In the genomic region with DNA sequence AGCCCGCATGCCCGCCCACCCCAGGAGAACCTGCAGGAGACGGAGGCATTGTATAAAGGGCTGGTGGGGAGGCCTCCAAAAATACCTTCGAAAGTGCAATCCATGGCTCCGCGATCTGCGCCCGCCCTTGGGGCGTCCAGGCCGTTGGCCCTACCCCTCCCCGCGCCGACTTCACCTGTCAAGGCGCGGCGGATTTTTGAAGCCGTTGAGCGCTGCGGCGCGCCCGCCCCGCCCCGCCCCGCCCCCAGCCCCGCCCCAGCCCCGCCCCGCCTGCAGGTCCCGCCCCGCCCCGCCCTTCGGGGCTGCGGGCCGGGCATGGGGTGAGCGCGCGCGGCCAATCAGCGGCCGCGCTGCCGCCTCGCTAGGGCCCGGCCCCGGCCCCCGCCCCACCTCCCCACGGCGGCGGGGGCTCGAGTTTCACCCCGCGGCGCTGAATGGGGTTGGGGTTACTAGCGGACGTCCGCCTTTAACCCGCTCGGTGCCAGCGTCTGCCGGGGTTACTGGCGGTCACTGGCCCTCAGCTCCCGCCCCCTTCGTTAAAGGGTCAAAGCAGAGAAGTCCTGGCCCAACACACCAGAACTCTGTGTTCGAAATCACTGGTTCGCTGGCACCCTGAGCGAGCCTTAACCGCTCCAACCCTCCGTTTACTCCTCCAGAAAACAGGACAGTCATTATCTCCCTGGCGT, we compare ENCODE assay signal across 1 cellular context.
TF ChIP-seq lines count a peak whose summit lies in the region.

No MANE protein-coding gene starts in this region.

TF ChIP-seq in HEK293, 187 proteins besides CTCF, POLR2A, EP300 and RAD21 (continued from another document):
- TF ChIP-seq, protein P1, sequence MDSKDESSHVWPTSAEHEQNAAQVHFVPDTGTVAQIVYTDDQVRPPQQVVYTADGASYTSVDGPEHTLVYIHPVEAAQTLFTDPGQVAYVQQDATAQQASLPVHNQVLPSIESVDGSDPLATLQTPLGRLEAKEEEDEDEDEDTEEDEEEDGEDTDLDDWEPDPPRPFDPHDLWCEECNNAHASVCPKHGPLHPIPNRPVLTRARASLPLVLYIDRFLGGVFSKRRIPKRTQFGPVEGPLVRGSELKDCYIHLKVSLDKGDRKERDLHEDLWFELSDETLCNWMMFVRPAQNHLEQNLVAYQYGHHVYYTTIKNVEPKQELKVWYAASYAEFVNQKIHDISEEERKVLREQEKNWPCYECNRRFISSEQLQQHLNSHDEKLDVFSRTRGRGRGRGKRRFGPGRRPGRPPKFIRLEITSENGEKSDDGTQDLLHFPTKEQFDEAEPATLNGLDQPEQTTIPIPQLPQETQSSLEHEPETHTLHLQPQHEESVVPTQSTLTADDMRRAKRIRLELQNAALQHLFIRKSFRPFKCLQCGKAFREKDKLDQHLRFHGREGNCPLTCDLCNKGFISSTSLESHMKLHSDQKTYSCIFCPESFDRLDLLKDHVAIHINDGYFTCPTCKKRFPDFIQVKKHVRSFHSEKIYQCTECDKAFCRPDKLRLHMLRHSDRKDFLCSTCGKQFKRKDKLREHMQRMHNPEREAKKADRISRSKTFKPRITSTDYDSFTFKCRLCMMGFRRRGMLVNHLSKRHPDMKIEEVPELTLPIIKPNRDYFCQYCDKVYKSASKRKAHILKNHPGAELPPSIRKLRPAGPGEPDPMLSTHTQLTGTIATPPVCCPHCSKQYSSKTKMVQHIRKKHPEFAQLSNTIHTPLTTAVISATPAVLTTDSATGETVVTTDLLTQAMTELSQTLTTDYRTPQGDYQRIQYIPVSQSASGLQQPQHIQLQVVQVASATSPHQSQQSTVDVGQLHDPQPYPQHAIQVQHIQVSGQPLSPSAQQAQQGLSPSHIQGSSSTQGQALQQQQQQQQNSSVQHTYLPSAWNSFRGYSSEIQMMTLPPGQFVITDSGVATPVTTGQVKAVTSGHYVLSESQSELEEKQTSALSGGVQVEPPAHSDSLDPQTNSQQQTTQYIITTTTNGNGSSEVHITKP (tag by site-specific recombination; IDR thresholded peaks at IDR 0.05): peak; percentile 83
- no peak for TF ChIP-seq ZBTB8A (tag by site-specific recombination; IDR thresholded peaks at IDR 0.05)
- TF ChIP-seq KLF17 (tag by site-specific recombination; IDR thresholded peaks at IDR 0.05): peak; percentile 84
